Comparison of ENCODE assay signal across 9 cellular contexts in the genomic region with DNA sequence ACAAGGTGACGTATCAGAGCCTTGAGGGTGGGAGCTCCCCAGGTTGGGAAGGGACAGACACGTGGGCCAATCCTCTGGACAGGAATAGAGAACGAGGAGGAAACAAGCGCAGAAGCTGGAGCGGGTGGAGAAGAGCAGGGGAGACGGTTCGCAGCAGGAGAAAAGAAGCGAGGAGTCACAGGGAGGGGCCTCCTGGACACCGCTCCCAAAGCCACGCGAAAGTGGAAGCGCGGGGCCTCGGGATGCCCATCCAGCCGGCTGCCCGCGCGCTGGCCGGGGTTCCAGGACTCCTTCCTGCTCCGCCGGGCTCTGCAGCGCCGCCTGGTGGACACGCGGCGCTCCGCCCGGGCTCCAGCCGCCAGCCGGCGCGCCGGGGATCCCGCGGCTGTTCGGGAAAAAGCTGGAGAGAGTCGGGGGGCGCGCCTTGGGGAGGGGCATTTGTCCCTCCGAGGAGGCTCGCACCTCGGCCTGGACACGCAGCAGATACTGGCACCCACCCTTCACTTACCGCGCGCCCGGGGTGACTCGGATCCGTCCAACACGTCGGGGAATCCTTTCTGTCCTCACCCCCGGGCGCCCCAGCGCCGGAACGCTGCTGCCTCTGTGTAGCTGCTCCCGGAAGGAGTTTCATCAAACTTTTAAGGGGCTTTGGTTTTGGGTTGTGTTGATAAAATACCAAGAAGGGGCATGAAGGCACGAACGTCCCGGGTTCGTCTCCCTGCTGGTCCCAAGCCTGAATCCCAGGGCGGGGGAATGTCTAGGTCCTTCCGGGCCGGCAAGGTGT. TPM values are rescaled to one million over a fixed set of nuclear protein-coding genes. Genes with fewer than 3 reads are reported as not detected.
A peak's percentile ranks its signal among the peaks of the same experiment; 100 is the strongest.
DNase-seq lines count a peak whose midpoint lies in the region; ATAC-seq and TF ChIP-seq lines count a peak whose summit lies in the region.
"Had no signal": no experiment of that assay in that cellular context is flagged by ENCODE, and none has a peak within 500 bp of the region (broad histone marks: within the 10 kb centered on the region; RNA-seq: fewer than 3 reads in every experiment).

No MANE protein-coding gene starts in this region.

- peak overlapping the region; percentile 15 for H3K4me3 ChIP-seq in fibroblast of villous mesenchyme (ENCODE audit: low read depth, low read length)
- H3K4me3 ChIP-seq in neuronal stem cell (ENCODE audit: low read length in 2 of 2), result peak overlapping the region in 1 of 2 donors; percentile 69

- CTCF ChIA-PET in RWPE1 (lab: Yijun Ruan, JAX), result interaction anchor here (0.6 to 2.2 kb wide), 26 partner anchors 9 to 745 kb away, joined by 3 to 12 read pairs (median 4); partner anchors contain the start of gene COMTD1

- H3K9me3 ChIP-seq in neuronal stem cell (replicated peaks in 1 of 2; ENCODE audit: control insufficient read depth in 2 of 2, insufficient read depth in 1 of 2, low read depth in 1 of 2, low read length in 2 of 2), result peaks cover 0 to 2% of the 10 kb centered on the region in 2 donors

- peaks cover 3 to 13% of the 10 kb centered on the region in 2 donors for H3K4me1 ChIP-seq in neuronal stem cell (ENCODE audit: control insufficient read depth in 2 of 2, insufficient read depth in 1 of 2, low read depth in 1 of 2, low read length in 2 of 2)

- DNase-seq in DMS 273 (lab: John Stamatoyannopoulos, UW; ENCODE audit: unreplicated experiment) (peak; percentile 79), DMS 273 treated with DMSO at 0.1 percent for 48 hours (lab: John Stamatoyannopoulos, UW) (no peak), RWPE1 (ENCODE audit: low spot score) (no peak), fibroblast of villous mesenchyme (ENCODE audit: low read depth) (no peak), neuronal stem cell (ENCODE audit: low spot score) (peak; percentile 73), activated gamma-delta T cell (lab: John Stamatoyannopoulos, UW) (no peak)
- DNase-seq: activated B cell treated with CpG ODN at 0.5 μM for 24 hours had no signal

- H2AFZ ChIP-seq in neuronal stem cell (ENCODE audit: low read length), result no peak overlapping the region

- TF ChIP-seq CTCF in RWPE1 (conservative IDR thresholded peaks at IDR 0.05; ENCODE audit: low read depth) (peak; percentile 84), fibroblast of villous mesenchyme (IDR thresholded peaks at IDR 0.05; ENCODE audit: insufficient read depth, low read depth, low read length) (peak; percentile 66)

- H3K27ac ChIP-seq in RWPE1, result peak overlapping the region; percentile 84
- H3K27ac ChIP-seq in neuronal stem cell (replicated peaks; ENCODE audit: low read length), result no peak overlapping the region

- peak overlapping the region; percentile 14 for H2BK12ac ChIP-seq in neuronal stem cell (ENCODE audit: low read length)

- no peak overlapping the region for H4K91ac ChIP-seq in neuronal stem cell (ENCODE audit: low read depth, low read length, poor library complexity)

- H2BK15ac ChIP-seq in neuronal stem cell (ENCODE audit: low read length), result no peak overlapping the region

- H3K18ac ChIP-seq in neuronal stem cell (ENCODE audit: low read length), result peak overlapping the region; percentile 93

- H2BK120ac ChIP-seq in neuronal stem cell (ENCODE audit: low read depth, low read length), result no peak overlapping the region

- H2AK5ac ChIP-seq in neuronal stem cell (ENCODE audit: low read depth, low read length), result no peak overlapping the region

- H4K8ac ChIP-seq in neuronal stem cell (ENCODE audit: low read depth, low read length), result no peak overlapping the region

- H3K9ac ChIP-seq in neuronal stem cell (ENCODE audit: low read depth, low read length, poor library complexity), result no peak overlapping the region

- H3K14ac ChIP-seq in neuronal stem cell (ENCODE audit: low read length), result no peak overlapping the region

- H3K79me1 ChIP-seq in neuronal stem cell (ENCODE audit: low read depth, low read length), result peaks cover 13% of the 10 kb centered on the region

- POLR2A ChIA-PET in RWPE1 (lab: Yijun Ruan, JAX; ENCODE audit: low non-redundant PET), result interaction anchor here (1.3 to 1.5 kb wide), 2 partner anchors 100 to 160 kb away, joined by 5 to 6 read pairs; partner anchors contain the start of gene COMTD1

- H3K4ac ChIP-seq in neuronal stem cell (ENCODE audit: low read length), result no peak overlapping the region

- WGBS in neuronal stem cell (ENCODE audit: extremely low coverage in 2 of 2, insufficient read length in 2 of 2, insufficient replicate concordance in 1 of 2), 2 donors, result no CpG with 5 or more reads among the region's 64 CpGs

- peak overlapping the region; percentile 16 for H2BK5ac ChIP-seq in neuronal stem cell (ENCODE audit: low read length)

- ATAC-seq in GM18498 (IDR thresholded peaks at IDR 0.05; ENCODE audit: unreplicated experiment) (no peak), HG03135 (IDR thresholded peaks at IDR 0.05; ENCODE audit: unreplicated experiment) (no peak)

- no peak overlapping the region for H3K23ac ChIP-seq in neuronal stem cell (ENCODE audit: low read depth, low read length, poor library complexity)

- H3K36me3 ChIP-seq in neuronal stem cell (replicated peaks in 1 of 2; ENCODE audit: control insufficient read depth in 2 of 2, insufficient read depth in 2 of 2, low read length in 2 of 2), result peaks cover 0 to 24% of the 10 kb centered on the region in 2 donors

- peaks cover 0 to 48% (median 16%) of the 10 kb centered on the region in 3 experiments for H3K27me3 ChIP-seq in neuronal stem cell (ENCODE audit: control insufficient read depth in 3 of 3, insufficient read depth in 3 of 3, low read depth in 1 of 3, low read length in 3 of 3)

- peak overlapping the region; percentile 96 for H3K4me2 ChIP-seq in neuronal stem cell (ENCODE audit: insufficient read depth, low read length, poor library complexity, severe bottlenecking)

RNA-seq across cellular contexts. Expression of gene ZNF503, which starts 6.2 kb away (rescaled TPM):
- total RNA-seq in fibroblast of villous mesenchyme, result 7.8 and 11.9 TPM in 2 replicates
- polyA plus RNA-seq in neuronal stem cell (2013, experiment 1 of 2), result 9.9 TPM
- polyA plus RNA-seq in neuronal stem cell (2013, experiment 2 of 2), result 11.2 TPM
- total RNA-seq: activated B cell treated with CpG ODN at 0.5 μM for 24 hours had no signal

RNA-seq across cellular contexts. Expression of gene LRMDA, which starts 36.1 kb away (rescaled TPM):
- under 0.01 and 0.64 TPM in 2 replicates for total RNA-seq in fibroblast of villous mesenchyme
- polyA plus RNA-seq in neuronal stem cell (2013, experiment 1 of 2), result 0.22 TPM
- 0.15 TPM for polyA plus RNA-seq in neuronal stem cell (2013, experiment 2 of 2)
- total RNA-seq: activated B cell treated with CpG ODN at 0.5 μM for 24 hours had no signal

Comparison
In these comparisons a context has a peak if more than half of its experiments do, and no peak if none do; other contexts are left out.
1. DNase-seq: peak in DMS 273 (single experiment) and neuronal stem cell (single experiment); none in DMS 273 treated with DMSO at 0.1 percent for 48 hours (single experiment), RWPE1 (single experiment), fibroblast of villous mesenchyme (single experiment) and activated gamma-delta T cell (single experiment).